Comparison of ENCODE assay signal across 15 cellular contexts in the genomic region with DNA sequence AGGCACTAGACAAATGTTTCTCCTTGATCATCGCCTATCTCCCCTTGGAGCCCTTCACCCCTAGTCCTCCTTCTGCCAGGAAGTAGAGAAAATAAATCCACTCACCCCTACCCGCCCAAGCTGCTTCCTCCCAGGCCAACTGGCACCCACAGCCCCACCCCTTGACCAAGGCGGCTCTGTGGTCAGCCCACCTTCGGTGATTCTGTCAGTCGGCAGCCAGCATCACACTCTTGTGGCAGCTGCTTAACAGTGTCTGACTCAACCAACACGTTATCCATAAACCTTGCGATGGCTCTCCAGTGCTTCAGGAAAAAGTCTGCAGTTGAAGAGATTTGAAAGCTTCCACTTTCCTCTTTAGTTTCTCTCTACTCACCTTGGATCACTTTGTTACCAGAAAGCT. TPM values are rescaled to one million over a fixed set of nuclear protein-coding genes. Genes with fewer than 3 reads are reported as not detected.
DNase-seq lines count a peak whose midpoint lies in the region; ATAC-seq lines count a peak whose summit lies in the region.
"Had no signal": no experiment of that assay in that cellular context is flagged by ENCODE, and none has a peak within 500 bp of the region (broad histone marks: within the 10 kb centered on the region; RNA-seq: fewer than 3 reads in every experiment).

No MANE protein-coding gene starts in this region.

- H3K4me3 Mint-ChIP-seq in activated CD8-positive, alpha-beta T cell treated with anti-CD3 and anti-CD28 coated beads, Interleukin-2, amount 10 ng/mL, durations not matched to agents 7 days and 5 days, result no peak overlapping the region
- no peak overlapping the region for H3K4me3 Mint-ChIP-seq in naive thymus-derived CD4-positive, alpha-beta T cell

- DNase-seq in CD1c-positive myeloid dendritic cell (ENCODE audit: extremely low spot score) (peak; percentile 44), HT1080 (ENCODE audit: low read depth) (peak; percentile 79), inferior parietal cortex (ENCODE audit: extremely low spot score) (no peak)
- DNase-seq in activated CD8-positive, alpha-beta T cell treated with anti-CD3 and anti-CD28 coated beads, Interleukin-2, amount 10 ng/mL, durations not matched to agents 7 days and 5 days, result peak; percentile 57
- DNase-seq in naive thymus-derived CD4-positive, alpha-beta T cell, result no peak
- DNase-seq: activated CD4-positive, alpha-beta T cell treated with anti-CD3 and anti-CD28 coated beads for 1 hour; foreskin keratinocyte; NCI-H1417 treated with DMSO at 0.1 percent for 48 hours; NCI-H69; stimulated activated naive CD4-positive, alpha-beta T cell had no signal

- intact Hi-C loops in naive thymus-derived CD4-positive, alpha-beta T cell (cut with micrococcal nuclease), result loop anchor here in 1 of 2 donors (1.0 kb wide), 1 partner anchor 45 kb away; no protein-coding TSS in a partner anchor

- POLR2A ChIA-PET in activated CD8-positive, alpha-beta T cell treated with anti-CD3 and anti-CD28 coated beads, Interleukin-2, amount 10 ng/mL, durations not matched to agents 7 days and 5 days (lab: Charles Lee), result interaction anchor here (1.1 to 2.2 kb wide), 4 partner anchors 13 to 20 kb away, joined by 3 to 11 read pairs (median 8); no protein-coding TSS in a partner anchor
- POLR2A ChIA-PET in naive thymus-derived CD4-positive, alpha-beta T cell (lab: Charles Lee), result interaction anchor here (1.3 to 13.0 kb wide), 3 partner anchors 13 to 98 kb away, joined by 3 to 177 read pairs (median 11); no protein-coding TSS in a partner anchor

- no peaks in the 10 kb centered on the region for H3K36me3 ChIP-seq in naive thymus-derived CD4-positive, alpha-beta T cell (ENCODE audit: control insufficient read depth in 2 of 3, insufficient read depth in 3 of 3, low read length in 3 of 3)

- no peaks in the 10 kb centered on the region for H3K27me3 ChIP-seq in naive thymus-derived CD4-positive, alpha-beta T cell (ENCODE audit: control insufficient read depth in 2 of 2, insufficient read depth in 2 of 2, low read length in 2 of 2)
- H3K27me3 ChIP-seq: foreskin keratinocyte had no signal

- peak overlapping the region; percentile 53 for H3K27ac Mint-ChIP-seq in activated CD8-positive, alpha-beta T cell treated with anti-CD3 and anti-CD28 coated beads, Interleukin-2, amount 10 ng/mL, durations not matched to agents 7 days and 5 days
- H3K27ac Mint-ChIP-seq in naive thymus-derived CD4-positive, alpha-beta T cell, result peak overlapping the region in 3 of 9 donors; percentile 18 to 40 (median 23)

- H3K4me3 ChIP-seq in naive thymus-derived CD4-positive, alpha-beta T cell (ENCODE audit: low read length), result no peak overlapping the region

- peaks cover 0 to 8% of the 10 kb centered on the region in 2 donors for H3K4me1 ChIP-seq in naive thymus-derived CD4-positive, alpha-beta T cell (ENCODE audit: control insufficient read depth in 2 of 2, insufficient read depth in 2 of 2, low read length in 2 of 2)
- H3K4me1 ChIP-seq: foreskin keratinocyte had no signal

- CTCF ChIA-PET in activated CD8-positive, alpha-beta T cell treated with anti-CD3 and anti-CD28 coated beads, Interleukin-2, amount 10 ng/mL, durations not matched to agents 7 days and 5 days (lab: Charles Lee), result interaction anchor here (0.9 to 4.2 kb wide), 12 partner anchors 10 to 249 kb away, joined by 3 to 31 read pairs (median 5); no protein-coding TSS in a partner anchor
- CTCF ChIA-PET in naive thymus-derived CD4-positive, alpha-beta T cell (lab: Charles Lee), result interaction anchor here (1.1 to 3.3 kb wide), 4 partner anchors 9 to 20 kb away, joined by 4 to 15 read pairs (median 9); no protein-coding TSS in a partner anchor

- H3K4me1 Mint-ChIP-seq in activated CD8-positive, alpha-beta T cell treated with anti-CD3 and anti-CD28 coated beads, Interleukin-2, amount 10 ng/mL, durations not matched to agents 7 days and 5 days (ENCODE audit: low read depth), result peaks cover 22% of the 10 kb centered on the region
- H3K4me1 Mint-ChIP-seq in naive thymus-derived CD4-positive, alpha-beta T cell, result peaks cover 0 to 25% (median 13%) of the 10 kb centered on the region in 7 donors

- H3K36me3 Mint-ChIP-seq in activated CD8-positive, alpha-beta T cell treated with anti-CD3 and anti-CD28 coated beads, Interleukin-2, amount 10 ng/mL, durations not matched to agents 7 days and 5 days (ENCODE audit: low read depth), result no peaks in the 10 kb centered on the region
- H3K36me3 Mint-ChIP-seq in naive thymus-derived CD4-positive, alpha-beta T cell, result peaks cover 0 to 9% (median 4%) of the 10 kb centered on the region in 5 donors

- peak; percentile 66 for ATAC-seq in activated CD8-positive, alpha-beta T cell treated with anti-CD3 and anti-CD28 coated beads, Interleukin-2, amount 10 ng/mL, durations not matched to agents 7 days and 5 days
- peak; percentile 44 for ATAC-seq in naive thymus-derived CD4-positive, alpha-beta T cell
- ATAC-seq in HG03135 (IDR thresholded peaks at IDR 0.05; ENCODE audit: unreplicated experiment) (no peak), GM21367 (IDR thresholded peaks at IDR 0.05; ENCODE audit: unreplicated experiment) (no peak), GM18873 (IDR thresholded peaks at IDR 0.05; ENCODE audit: low FRiP score, unreplicated experiment) (no peak)
- ATAC-seq: foreskin keratinocyte had no signal

- H3K27ac ChIP-seq in naive thymus-derived CD4-positive, alpha-beta T cell (ENCODE audit: low read depth, low read length), result no peak overlapping the region
- H3K27ac ChIP-seq: foreskin keratinocyte had no signal

- no peaks in the 10 kb centered on the region for H3K27me3 Mint-ChIP-seq in activated CD8-positive, alpha-beta T cell treated with anti-CD3 and anti-CD28 coated beads, Interleukin-2, amount 10 ng/mL, durations not matched to agents 7 days and 5 days (ENCODE audit: low read depth)
- no peaks in the 10 kb centered on the region for H3K27me3 Mint-ChIP-seq in naive thymus-derived CD4-positive, alpha-beta T cell

- H3K9me3 ChIP-seq in naive thymus-derived CD4-positive, alpha-beta T cell (ENCODE audit: control insufficient read depth in 2 of 3, low read length in 3 of 3), result no peaks in the 10 kb centered on the region

- H3K9me3 Mint-ChIP-seq in activated CD8-positive, alpha-beta T cell treated with anti-CD3 and anti-CD28 coated beads, Interleukin-2, amount 10 ng/mL, durations not matched to agents 7 days and 5 days (ENCODE audit: insufficient read depth), result no peaks in the 10 kb centered on the region
- no peaks in the 10 kb centered on the region for H3K9me3 Mint-ChIP-seq in naive thymus-derived CD4-positive, alpha-beta T cell

RNA-seq across cellular contexts. Expression of gene SHF, which starts 7.6 kb away (rescaled TPM):
- total RNA-seq in HT1080 (2014; rRNA removed; shearing (Covaris generic)), result 2.9 and 3.4 TPM in 2 replicates
- 2.7 TPM in 2 replicates for polyA plus RNA-seq in HT1080 (2015; cell fraction: cytosol; rRNA removed)
- polyA plus RNA-seq in HT1080 (2015; cell fraction: nucleus; rRNA removed), result 1.6 and 2.6 TPM in 2 replicates
- total RNA-seq in activated CD8-positive, alpha-beta T cell treated with anti-CD3 and anti-CD28 coated beads, Interleukin-2, amount 10 ng/mL, durations not matched to agents 7 days and 5 days, result 1 to 10 TPM in 1 of 2 experiments, under 1 TPM in 1; 0.57 to 1.3 TPM
- total RNA-seq in naive thymus-derived CD4-positive, alpha-beta T cell, result 1 to 10 TPM; 3.5 to 8.7 (median 6.2) TPM
- 1 to 10 TPM; 2.5 to 3.0 TPM for polyA plus RNA-seq in naive thymus-derived CD4-positive, alpha-beta T cell

RNA-seq across cellular contexts. Expression of gene DUOX1, which starts 50.4 kb away (rescaled TPM):
- not detected in 2 replicates for total RNA-seq in HT1080 (2014; rRNA removed; shearing (Covaris generic))
- polyA plus RNA-seq in HT1080 (2015; cell fraction: cytosol; rRNA removed), result 0.01 TPM in 1 of 2 replicates, not detected in the other
- 0.10 TPM in 1 of 2 replicates, not detected in the other for polyA plus RNA-seq in HT1080 (2015; cell fraction: nucleus; rRNA removed)
- not detected for total RNA-seq in activated CD8-positive, alpha-beta T cell treated with anti-CD3 and anti-CD28 coated beads, Interleukin-2, amount 10 ng/mL, durations not matched to agents 7 days and 5 days
- total RNA-seq in naive thymus-derived CD4-positive, alpha-beta T cell, result under 1 TPM in 2 of 5 experiments, not detected in 3; 0.05 to 0.34 TPM
- polyA plus RNA-seq in naive thymus-derived CD4-positive, alpha-beta T cell, result 1 to 10 TPM; 1.2 to 2.0 TPM
- total RNA-seq: dermis microvascular lymphatic vessel endothelial cell had no signal

RNA-seq across cellular contexts. Expression of gene DUOXA1, which starts 50.5 kb away (rescaled TPM):
- 0.06 and 0.30 TPM in 2 replicates for total RNA-seq in HT1080 (2014; rRNA removed; shearing (Covaris generic))
- polyA plus RNA-seq in HT1080 (2015; cell fraction: cytosol; rRNA removed), result 0.08 TPM in 2 replicates
- 1.3 TPM in 1 of 2 replicates, not detected in the other for polyA plus RNA-seq in HT1080 (2015; cell fraction: nucleus; rRNA removed)
- total RNA-seq in activated CD8-positive, alpha-beta T cell treated with anti-CD3 and anti-CD28 coated beads, Interleukin-2, amount 10 ng/mL, durations not matched to agents 7 days and 5 days, result not detected
- total RNA-seq in naive thymus-derived CD4-positive, alpha-beta T cell, result under 1 TPM in 2 of 5 experiments, not detected in 3; 0.49 to 0.51 TPM
- under 1 TPM in 1 of 2 donors, not detected in 1; 0.22 TPM for polyA plus RNA-seq in naive thymus-derived CD4-positive, alpha-beta T cell
- total RNA-seq: dermis microvascular lymphatic vessel endothelial cell had no signal
- polyA plus RNA-seq: BJ had no signal

Comparison
In these comparisons a context has a peak if more than half of its experiments do, and no peak if none do; other contexts are left out.
1. DNase-seq: peak in CD1c-positive myeloid dendritic cell (single experiment), HT1080 (single experiment) and activated CD8-positive, alpha-beta T cell treated with anti-CD3 and anti-CD28 coated beads, Interleukin-2, amount 10 ng/mL, durations not matched to agents 7 days and 5 days (single experiment); none in naive thymus-derived CD4-positive, alpha-beta T cell (0 of 9) and inferior parietal cortex (single experiment).
2. ATAC-seq: peak in activated CD8-positive, alpha-beta T cell treated with anti-CD3 and anti-CD28 coated beads, Interleukin-2, amount 10 ng/mL, durations not matched to agents 7 days and 5 days (single experiment) and naive thymus-derived CD4-positive, alpha-beta T cell (single experiment); none in HG03135 (single experiment), GM21367 (single experiment) and GM18873 (single experiment).